In the genomic region with DNA sequence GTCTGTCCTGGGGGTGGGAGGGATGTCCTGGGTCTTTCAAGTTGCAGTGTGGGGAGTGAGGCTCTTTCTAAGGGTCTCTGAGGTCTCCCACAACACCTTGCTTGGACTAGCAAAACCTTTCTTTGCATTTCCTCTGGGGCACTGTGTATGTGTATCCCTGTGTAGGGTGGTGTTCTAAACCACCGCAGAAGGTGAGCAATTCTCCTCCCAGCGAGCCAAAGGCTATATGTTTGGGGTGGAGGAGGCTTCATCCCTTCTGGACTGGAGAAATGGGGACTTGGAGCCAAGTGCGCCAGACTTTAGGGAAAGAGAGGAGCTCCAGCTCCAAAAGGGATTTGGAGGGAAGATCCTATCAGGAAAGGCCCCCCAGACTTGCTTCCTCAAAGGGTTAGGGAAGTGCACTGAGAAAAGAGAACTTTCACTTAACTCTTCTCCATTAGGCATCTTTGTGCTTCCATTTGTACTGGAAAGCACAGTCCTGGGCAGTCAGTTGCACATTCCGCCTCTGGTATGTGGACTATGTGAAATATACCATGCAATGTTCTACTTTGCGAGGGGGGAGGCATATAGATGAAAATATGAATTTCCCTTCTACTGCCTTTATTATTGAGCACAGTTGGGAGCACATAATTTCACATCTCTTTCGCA, we compare ENCODE assay signal across 2 cellular contexts.
TF ChIP-seq lines count a peak whose summit lies in the region.

No MANE protein-coding gene starts in this region.

TF ChIP-seq in SK-N-SH, 30 proteins besides CTCF, POLR2A, EP300 and RAD21 (continued from another document):
- TF ChIP-seq, protein P1, sequence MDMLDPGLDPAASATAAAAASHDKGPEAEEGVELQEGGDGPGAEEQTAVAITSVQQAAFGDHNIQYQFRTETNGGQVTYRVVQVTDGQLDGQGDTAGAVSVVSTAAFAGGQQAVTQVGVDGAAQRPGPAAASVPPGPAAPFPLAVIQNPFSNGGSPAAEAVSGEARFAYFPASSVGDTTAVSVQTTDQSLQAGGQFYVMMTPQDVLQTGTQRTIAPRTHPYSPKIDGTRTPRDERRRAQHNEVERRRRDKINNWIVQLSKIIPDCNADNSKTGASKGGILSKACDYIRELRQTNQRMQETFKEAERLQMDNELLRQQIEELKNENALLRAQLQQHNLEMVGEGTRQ (IDR thresholded peaks at IDR 0.05; ENCODE audit: borderline replicate concordance, low read depth, low read length) = no peak
- no peak for TF ChIP-seq MEF2A (IDR thresholded peaks at IDR 0.05; ENCODE audit: borderline replicate concordance, low read depth)
- TF ChIP-seq YY1 (IDR thresholded peaks at IDR 0.05; ENCODE audit: low read depth) = no peak
- TF ChIP-seq TEAD4 (IDR thresholded peaks at IDR 0.05; ENCODE audit: borderline replicate concordance, insufficient read depth) = no peak
- TF ChIP-seq, protein P2, sequence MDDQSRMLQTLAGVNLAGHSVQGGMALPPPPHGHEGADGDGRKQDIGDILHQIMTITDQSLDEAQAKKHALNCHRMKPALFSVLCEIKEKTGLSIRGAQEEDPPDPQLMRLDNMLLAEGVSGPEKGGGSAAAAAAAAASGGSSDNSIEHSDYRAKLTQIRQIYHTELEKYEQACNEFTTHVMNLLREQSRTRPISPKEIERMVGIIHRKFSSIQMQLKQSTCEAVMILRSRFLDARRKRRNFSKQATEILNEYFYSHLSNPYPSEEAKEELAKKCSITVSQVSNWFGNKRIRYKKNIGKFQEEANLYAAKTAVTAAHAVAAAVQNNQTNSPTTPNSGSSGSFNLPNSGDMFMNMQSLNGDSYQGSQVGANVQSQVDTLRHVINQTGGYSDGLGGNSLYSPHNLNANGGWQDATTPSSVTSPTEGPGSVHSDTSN (IDR thresholded peaks at IDR 0.05) = no peak
- no peak for TF ChIP-seq ZBTB33 (IDR thresholded peaks at IDR 0.05; ENCODE audit: borderline replicate concordance, low read depth)
- TF ChIP-seq IRF3 (IDR thresholded peaks at IDR 0.05; ENCODE audit: low read depth, low read length) = no peak
- TF ChIP-seq NFIC (IDR thresholded peaks at IDR 0.05; ENCODE audit: borderline replicate concordance) = no peak
TF ChIP-seq in SK-N-SH: peak in this region for 0.

TF ChIP-seq in SK-N-SH treated with all-trans-retinoic acid at 6 μM for 48 hours, 23 proteins besides CTCF, POLR2A, EP300 and RAD21 (continued from another document):
- TF ChIP-seq, protein P3, sequence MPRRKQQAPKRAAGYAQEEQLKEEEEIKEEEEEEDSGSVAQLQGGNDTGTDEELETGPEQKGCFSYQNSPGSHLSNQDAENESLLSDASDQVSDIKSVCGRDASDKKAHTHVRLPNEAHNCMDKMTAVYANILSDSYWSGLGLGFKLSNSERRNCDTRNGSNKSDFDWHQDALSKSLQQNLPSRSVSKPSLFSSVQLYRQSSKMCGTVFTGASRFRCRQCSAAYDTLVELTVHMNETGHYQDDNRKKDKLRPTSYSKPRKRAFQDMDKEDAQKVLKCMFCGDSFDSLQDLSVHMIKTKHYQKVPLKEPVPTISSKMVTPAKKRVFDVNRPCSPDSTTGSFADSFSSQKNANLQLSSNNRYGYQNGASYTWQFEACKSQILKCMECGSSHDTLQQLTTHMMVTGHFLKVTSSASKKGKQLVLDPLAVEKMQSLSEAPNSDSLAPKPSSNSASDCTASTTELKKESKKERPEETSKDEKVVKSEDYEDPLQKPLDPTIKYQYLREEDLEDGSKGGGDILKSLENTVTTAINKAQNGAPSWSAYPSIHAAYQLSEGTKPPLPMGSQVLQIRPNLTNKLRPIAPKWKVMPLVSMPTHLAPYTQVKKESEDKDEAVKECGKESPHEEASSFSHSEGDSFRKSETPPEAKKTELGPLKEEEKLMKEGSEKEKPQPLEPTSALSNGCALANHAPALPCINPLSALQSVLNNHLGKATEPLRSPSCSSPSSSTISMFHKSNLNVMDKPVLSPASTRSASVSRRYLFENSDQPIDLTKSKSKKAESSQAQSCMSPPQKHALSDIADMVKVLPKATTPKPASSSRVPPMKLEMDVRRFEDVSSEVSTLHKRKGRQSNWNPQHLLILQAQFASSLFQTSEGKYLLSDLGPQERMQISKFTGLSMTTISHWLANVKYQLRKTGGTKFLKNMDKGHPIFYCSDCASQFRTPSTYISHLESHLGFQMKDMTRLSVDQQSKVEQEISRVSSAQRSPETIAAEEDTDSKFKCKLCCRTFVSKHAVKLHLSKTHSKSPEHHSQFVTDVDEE (CRISPR knock-in tag; IDR thresholded peaks at IDR 0.05) = no peak
- TF ChIP-seq TCF4 (CRISPR knock-in tag; IDR thresholded peaks at IDR 0.05; ENCODE audit: borderline replicate concordance) (no peak), ZNF70 (CRISPR knock-in tag; IDR thresholded peaks at IDR 0.05) (no peak), CREB5 (CRISPR knock-in tag; IDR thresholded peaks at IDR 0.05; ENCODE audit: low read depth) (no peak), ZFP30 (CRISPR knock-in tag; IDR thresholded peaks at IDR 0.05) (no peak), ARNTL (CRISPR knock-in tag; IDR thresholded peaks at IDR 0.05; ENCODE audit: borderline replicate concordance, low read depth) (no peak), TOX (CRISPR knock-in tag; IDR thresholded peaks at IDR 0.05; ENCODE audit: borderline replicate concordance) (no peak), ZC3H10 (CRISPR knock-in tag; IDR thresholded peaks at IDR 0.05) (no peak), PPARA (CRISPR knock-in tag; IDR thresholded peaks at IDR 0.05; ENCODE audit: borderline replicate concordance) (no peak), ZFP3 (CRISPR knock-in tag; IDR thresholded peaks at IDR 0.05) (no peak)
- TF ChIP-seq, protein P4, sequence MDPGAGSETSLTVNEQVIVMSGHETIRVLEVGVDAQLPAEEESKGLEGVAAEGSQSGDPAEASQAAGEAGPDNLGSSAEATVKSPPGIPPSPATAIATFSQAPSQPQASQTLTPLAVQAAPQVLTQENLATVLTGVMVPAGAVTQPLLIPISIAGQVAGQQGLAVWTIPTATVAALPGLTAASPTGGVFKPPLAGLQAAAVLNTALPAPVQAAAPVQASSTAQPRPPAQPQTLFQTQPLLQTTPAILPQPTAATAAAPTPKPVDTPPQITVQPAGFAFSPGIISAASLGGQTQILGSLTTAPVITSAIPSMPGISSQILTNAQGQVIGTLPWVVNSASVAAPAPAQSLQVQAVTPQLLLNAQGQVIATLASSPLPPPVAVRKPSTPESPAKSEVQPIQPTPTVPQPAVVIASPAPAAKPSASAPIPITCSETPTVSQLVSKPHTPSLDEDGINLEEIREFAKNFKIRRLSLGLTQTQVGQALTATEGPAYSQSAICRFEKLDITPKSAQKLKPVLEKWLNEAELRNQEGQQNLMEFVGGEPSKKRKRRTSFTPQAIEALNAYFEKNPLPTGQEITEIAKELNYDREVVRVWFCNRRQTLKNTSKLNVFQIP (CRISPR knock-in tag; IDR thresholded peaks at IDR 0.05; ENCODE audit: borderline replicate concordance, low read depth) = no peak
